Comparison of ENCODE assay signal across 13 cellular contexts in genomic region chr20:42338274-42339172, GRCh38.
"Had no signal": no experiment of that assay in that cellular context is flagged by ENCODE, and none has a peak within 500 bp of the region (broad histone marks: within the 10 kb centered on the region; RNA-seq: fewer than 3 reads in every experiment).

No MANE protein-coding gene starts in this region.

- H3K36me3 Mint-ChIP-seq: activated naive CD4-positive, alpha-beta T cell treated with anti-CD3 and anti-CD28 coated beads, Interleukin-2, amount 50 U/mL, for 24 hours; type B pancreatic cell had no signal

- H3K27ac Mint-ChIP-seq: activated naive CD4-positive, alpha-beta T cell treated with anti-CD3 and anti-CD28 coated beads, Interleukin-2, amount 50 U/mL, for 24 hours; endodermal cell; T-helper 1 cell treated with Interleukin-12 subunit alpha and Interleukin-12 subunit beta and Interleukin-4 antibody, amounts not matched to agents 30 μg/mL and 1 μg/mL, for 36 hours; type B pancreatic cell had no signal

- H3K27me3 Mint-ChIP-seq: activated naive CD4-positive, alpha-beta T cell treated with anti-CD3 and anti-CD28 coated beads, Interleukin-2, amount 50 U/mL, for 24 hours had no signal

- H3K4me3 ChIP-seq: body of pancreas had no signal

- ATAC-seq: body of pancreas had no signal

- H3K4me3 Mint-ChIP-seq: activated naive CD4-positive, alpha-beta T cell treated with anti-CD3 and anti-CD28 coated beads, Interleukin-2, amount 50 U/mL, for 24 hours; endodermal cell; T-helper 1 cell treated with Interleukin-12 subunit alpha and Interleukin-12 subunit beta and Interleukin-4 antibody, amounts not matched to agents 30 μg/mL and 1 μg/mL, for 36 hours; type B pancreatic cell had no signal

- H3K4me1 ChIP-seq: body of pancreas had no signal

- H3K9me3 ChIP-seq: body of pancreas, SK-N-SH had no signal

- H3K27ac ChIP-seq: body of pancreas had no signal

- H3K27me3 ChIP-seq: body of pancreas had no signal

- H3K4me1 Mint-ChIP-seq: activated naive CD4-positive, alpha-beta T cell treated with anti-CD3 and anti-CD28 coated beads, Interleukin-2, amount 50 U/mL, for 24 hours; endodermal cell had no signal

- DNase-seq: activated CD4-positive, alpha-beta T cell treated with anti-CD3 and anti-CD28 coated beads, Interleukin-2, amount 50 U/mL, for 1 hour; activated effector memory CD4-positive, alpha-beta T cell treated with Interleukin-2 at 50 U/mL for 16 hours; activated T-cell treated with anti-CD3 and anti-CD28 coated beads, Interleukin-2, amount 50 U/mL, for 1 hour; body of pancreas; dermis blood vessel endothelial cell; endodermal cell; glutamatergic neuron; islet precursor cell; SK-N-SH; small intestine had no signal
